9 cellular contexts compared by ENCODE assay signal in genomic region chr18:23357992-23358594, GRCh38.
A peak's percentile ranks its signal among the peaks of the same experiment; 100 is the strongest.
DNase-seq lines count a peak whose midpoint lies in the region; ATAC-seq and TF ChIP-seq lines count a peak whose summit lies in the region.
"Had no signal": no experiment of that assay in that cellular context is flagged by ENCODE, and none has a peak within 500 bp of the region (broad histone marks: within the 10 kb centered on the region; RNA-seq: fewer than 3 reads in every experiment).

No MANE protein-coding gene starts in this region.

- no peak for DNase-seq in coronary artery (ENCODE audit: low spot score)
- DNase-seq in medulla oblongata (ENCODE audit: extremely low spot score), result peak; percentile 66
- DNase-seq in superior temporal gyrus (ENCODE audit: extremely low spot score), result peak; percentile 63
- DNase-seq in GF-D8 (lab: John Stamatoyannopoulos, UW), result no peak
- DNase-seq in NCI-H128 (lab: John Stamatoyannopoulos, UW; ENCODE audit: unreplicated experiment), result no peak
- no peak for DNase-seq in hepatic stellate cell (ENCODE audit: low spot score)

- H3K27ac ChIP-seq in OCI-LY3 (ENCODE audit: low read length) (no peak overlapping the region), coronary artery (peak overlapping the region; percentile 78 to 89)
- H3K27ac ChIP-seq: HL-60 had no signal

- peak overlapping the region; percentile 82 for H3K4me2 ChIP-seq in OCI-LY3 (ENCODE audit: low read length)

- peak overlapping the region; percentile 61 for H3K4me3 ChIP-seq in OCI-LY3 (ENCODE audit: low read length)
- H3K4me3 ChIP-seq in coronary artery, result peak overlapping the region; percentile 47

- TF ChIP-seq CTCF in OCI-LY3 (IDR thresholded peaks at IDR 0.05; ENCODE audit: low read depth, low read length) (no peak), coronary artery (IDR thresholded peaks at IDR 0.05) (no peak)

- peaks cover 22% of the 10 kb centered on the region for H3K4me1 ChIP-seq in OCI-LY3 (ENCODE audit: low read length)

- no peaks in the 10 kb centered on the region for H3K9me3 ChIP-seq in OCI-LY3 (ENCODE audit: insufficient read depth, low read length)

- H4K20me1 ChIP-seq in OCI-LY3 (ENCODE audit: insufficient read depth, low read length), result no peaks in the 10 kb centered on the region

- H2AFZ ChIP-seq in OCI-LY3 (ENCODE audit: low read depth, low read length), result no peak overlapping the region

- no peaks in the 10 kb centered on the region for H3K79me2 ChIP-seq in OCI-LY3 (ENCODE audit: low read length)

- H3K36me3 ChIP-seq in OCI-LY3 (replicated peaks; ENCODE audit: low read depth, low read length), result peaks cover 10% of the 10 kb centered on the region

- H3K9ac ChIP-seq in OCI-LY3 (ENCODE audit: low read length), result peak overlapping the region; percentile 49

- no peaks in the 10 kb centered on the region for H3K27me3 ChIP-seq in OCI-LY3 (ENCODE audit: low read depth, low read length)

- ATAC-seq in GM18861 (IDR thresholded peaks at IDR 0.05; ENCODE audit: unreplicated experiment), result no peak

Comparison
In these comparisons a context has a peak if more than half of its experiments do, and no peak if none do; other contexts are left out.
1. DNase-seq: peak in medulla oblongata (single experiment) and superior temporal gyrus (single experiment); none in coronary artery (single experiment), GF-D8 (single experiment), NCI-H128 (single experiment) and hepatic stellate cell (single experiment).